19 cellular contexts compared by ENCODE assay signal in genomic region chr7:143447500-143447899, GRCh38. TPM values are rescaled to one million over a fixed set of nuclear protein-coding genes. Genes with fewer than 3 reads are reported as not detected.
DNase-seq lines count a peak whose midpoint lies in the region; ATAC-seq and TF ChIP-seq lines count a peak whose summit lies in the region.
"Had no signal": no experiment of that assay in that cellular context is flagged by ENCODE, and none has a peak within 500 bp of the region (broad histone marks: within the 10 kb centered on the region; RNA-seq: fewer than 3 reads in every experiment).

No MANE protein-coding gene starts in this region.

- H3K9me3 ChIP-seq in mesodermal cell (ENCODE audit: control insufficient read depth, low read length): no peaks in the 10 kb centered on the region
- H3K9me3 ChIP-seq: MG63 had no signal

- peak overlapping the region; percentile 71 for H3K27ac ChIP-seq in mesodermal cell (ENCODE audit: low read depth, low read length, severe bottlenecking)

- peaks cover 6% of the 10 kb centered on the region for H3K4me1 ChIP-seq in mesodermal cell (ENCODE audit: control insufficient read depth, insufficient read depth, low read length, poor library complexity, severe bottlenecking)

- no peaks in the 10 kb centered on the region for H3K36me3 ChIP-seq in mesodermal cell (ENCODE audit: control insufficient read depth, insufficient read depth, low read length)
- H3K36me3 ChIP-seq: MG63 had no signal

- WGBS in mesodermal cell (ENCODE audit: insufficient coverage in 2 of 2), 2 experiments: 60 to 80% methylated on average over 1 of the region's 3 CpGs

- no peak overlapping the region for H3K4me3 ChIP-seq in mesodermal cell (ENCODE audit: extremely low read depth, insufficient read depth, low read length, poor library complexity, severe bottlenecking)
- H3K4me3 ChIP-seq: MG63 had no signal

- ATAC-seq in SK-N-SH treated with all-trans-retinoic acid at 6 μM for 48 hours: peak; percentile 57
- ATAC-seq in GM18511 (IDR thresholded peaks at IDR 0.05; ENCODE audit: unreplicated experiment): no peak
- ATAC-seq: PC-3 had no signal

- DNase-seq in DMS79 (lab: John Stamatoyannopoulos, UW) (peak; percentile 13), DMS79 treated with DMSO at 0.1 percent for 48 hours (lab: John Stamatoyannopoulos, UW) (no peak), superior temporal gyrus (ENCODE audit: extremely low spot score) (peak; percentile 16), Kasumi-1 (lab: John Stamatoyannopoulos, UW) (no peak)
- no peak for DNase-seq in activated CD4-positive, CD25-positive, alpha-beta regulatory T cell treated with anti-CD3 and anti-CD28 coated beads, Interleukin-2, amount 50 U/mL, for 72 hours
- DNase-seq: Calu3, KBM-7, MG63, NCI-H1694, NCI-H2029 treated with DMSO at 0.1 percent for 48 hours, NCI-H2171, NCI-H226, NCI-H510A treated with DMSO at 0.1 percent for 48 hours, NCI-H774, PC-3 had no signal

TF ChIP-seq in SK-N-SH treated with all-trans-retinoic acid at 6 μM for 48 hours, 23 proteins besides CTCF, POLR2A, EP300 and RAD21:
- TF ChIP-seq ZNF8 (CRISPR knock-in tag; IDR thresholded peaks at IDR 0.05) (no peak), PPARA (CRISPR knock-in tag; IDR thresholded peaks at IDR 0.05; ENCODE audit: borderline replicate concordance) (no peak), ESRRG (CRISPR knock-in tag; IDR thresholded peaks at IDR 0.05) (no peak), TSHZ2 (CRISPR knock-in tag; IDR thresholded peaks at IDR 0.05) (no peak), ZNF565 (CRISPR knock-in tag; conservative IDR thresholded peaks at IDR 0.05; ENCODE audit: low read depth) (no peak), ZC3H10 (CRISPR knock-in tag; IDR thresholded peaks at IDR 0.05) (no peak), SNAI2 (CRISPR knock-in tag; IDR thresholded peaks at IDR 0.05) (no peak)

RNA-seq across cellular contexts. Expression of gene TAS2R60, which starts 4.2 kb away (rescaled TPM):
- polyA plus RNA-seq in mesodermal cell (2013, experiment 1 of 2): not detected
- not detected for polyA plus RNA-seq in mesodermal cell (2013, experiment 2 of 2)
- polyA plus RNA-seq: BJ had no signal

RNA-seq across cellular contexts. Expression of gene TAS2R41, which starts 30.2 kb away (rescaled TPM):
- not detected for polyA plus RNA-seq in mesodermal cell (2013, experiment 1 of 2)
- not detected for polyA plus RNA-seq in mesodermal cell (2013, experiment 2 of 2)
- polyA plus RNA-seq: BJ had no signal

RNA-seq across cellular contexts. Expression of gene EPHA1, which starts 38.8 kb away (rescaled TPM):
- polyA plus RNA-seq in mesodermal cell (2013, experiment 1 of 2): 1.0 TPM
- 1.5 TPM for polyA plus RNA-seq in mesodermal cell (2013, experiment 2 of 2)

Comparison
In these comparisons a context has a peak if more than half of its experiments do, and no peak if none do; other contexts are left out.
1. DNase-seq: peak in DMS79 (single experiment) and superior temporal gyrus (single experiment); none in DMS79 treated with DMSO at 0.1 percent for 48 hours (single experiment), Kasumi-1 (0 of 2) and activated CD4-positive, CD25-positive, alpha-beta regulatory T cell treated with anti-CD3 and anti-CD28 coated beads, Interleukin-2, amount 50 U/mL, for 72 hours (single experiment).